In genomic region chr2:96954490-96954846, GRCh38 we compare ENCODE assay signal across 10 cellular contexts. TPM values are rescaled to one million over a fixed set of nuclear protein-coding genes. Genes with fewer than 3 reads are reported as not detected.
DNase-seq lines count a peak whose midpoint lies in the region; ATAC-seq, FAIRE-seq and TF ChIP-seq lines count a peak whose summit lies in the region.
"Had no signal": no experiment of that assay in that cellular context is flagged by ENCODE, and none has a peak within 500 bp of the region (broad histone marks: within the 10 kb centered on the region; RNA-seq: fewer than 3 reads in every experiment).

No MANE protein-coding gene starts in this region.

- H3K36me3 ChIP-seq in hepatocyte (replicated peaks; ENCODE audit: insufficient read depth, low read depth) (no peaks in the 10 kb centered on the region), HepG2 (replicated peaks in 1 of 2; ENCODE audit: control insufficient read depth in 1 of 2, insufficient read depth in 2 of 2, low read length in 2 of 2) (no peaks in the 10 kb centered on the region)
- H3K36me3 ChIP-seq: MG63 had no signal

- no peaks in the 10 kb centered on the region for H3K27me3 ChIP-seq in hepatocyte
- H3K27me3 ChIP-seq in HepG2 (ENCODE audit: control insufficient read depth in 1 of 2, insufficient read depth in 2 of 2, low read length in 2 of 2) = peaks cover 7 to 58% of the 10 kb centered on the region in 2 experiments; a peak in 4 of 5 replicates
- H3K27me3 ChIP-seq: MG63 had no signal

- H3K4me3 ChIP-seq in GM12864 (ENCODE audit: low read depth, low read length) (no peak overlapping the region; the same call in 1 of the 2 replicates), hepatocyte (no peak overlapping the region), HepG2 (replicated peaks in 1 of 3; ENCODE audit: insufficient read depth in 1 of 3, low read depth in 2 of 3, low read length in 3 of 3) (no peak overlapping the region)
- H3K4me3 ChIP-seq: MG63 had no signal

- H3K79me2 ChIP-seq in hepatocyte (no peaks in the 10 kb centered on the region), HepG2 (ENCODE audit: insufficient read depth, low read length) (no peaks in the 10 kb centered on the region)

- no peak for TF ChIP-seq RAD21 in HepG2 (CRISPR knock-in tag; IDR thresholded peaks at IDR 0.05)

- TF ChIP-seq EP300 in HepG2 (IDR thresholded peaks at IDR 0.05; ENCODE audit: low read depth in 2 of 2, low read length in 2 of 2) (no peak), HepG2 (CRISPR knock-in tag; IDR thresholded peaks at IDR 0.05; ENCODE audit: borderline replicate concordance) (no peak)

- H3K4me2 ChIP-seq in hepatocyte = no peak overlapping the region
- H3K4me2 ChIP-seq in HepG2 (ENCODE audit: low read depth, low read length) = no peak overlapping the region

- POLR2A ChIA-PET in HepG2 (lab: Yijun Ruan, JAX) = interaction anchor here (1.2 to 1.7 kb wide), 2 partner anchors 97 to 138 kb away, joined by 3 to 5 read pairs; partner anchors contain the start of genes ANKRD39 and CNNM3

- H3K9ac ChIP-seq in HepG2 (ENCODE audit: insufficient read depth, low read depth, low read length) = no peak overlapping the region

- H3K9me2 ChIP-seq in hepatocyte (replicated peaks; ENCODE audit: insufficient read depth) = no peaks in the 10 kb centered on the region

- CTCF ChIA-PET in HepG2 (lab: Yijun Ruan, JAX; ENCODE audit: low intra/inter-chr PET ratio, low total read pairs) = no interaction called here

- WGBS in hepatocyte (ENCODE audit: low lambda C conversion rate, missing lambda C conversion rate) = 57% methylated on average over 4 of the region's 4 CpGs
- 50% methylated on average over 4 of the region's 4 CpGs for WGBS in HepG2 (ENCODE audit: low lambda C conversion rate)

- no peak for FAIRE-seq in HepG2 (lab: Jason Lieb, UNC)

- no peak for TF ChIP-seq POLR2A in HepG2 (IDR thresholded peaks at IDR 0.05; ENCODE audit: insufficient read depth in 1 of 2, low read depth in 2 of 2, low read length in 2 of 2)

- H4K20me1 ChIP-seq in hepatocyte (ENCODE audit: insufficient read depth, poor library complexity, severe bottlenecking) = no peaks in the 10 kb centered on the region
- no peaks in the 10 kb centered on the region for H4K20me1 ChIP-seq in HepG2 (ENCODE audit: insufficient read depth, low read length)

- no TSS peak for BruUV-seq in HepG2 (replicated peaks; lab: Mats Ljungman, UMichigan)

- H3K9me3 ChIP-seq in hepatocyte (ENCODE audit: low read depth) (no peaks in the 10 kb centered on the region), HepG2 (ENCODE audit: low read length) (no peaks in the 10 kb centered on the region)
- H3K9me3 ChIP-seq: MG63 had no signal

- ATAC-seq in GM19351 (IDR thresholded peaks at IDR 0.05; ENCODE audit: unreplicated experiment) = peak; percentile 62
- no peak for ATAC-seq in HepG2

- in situ Hi-C loops in HepG2 (cut with HindIII; ENCODE audit: extremely low pct_ligation_motif_present, low pct_unique_long_range_greater_than_20kb) = loop anchor here (5.0 kb wide), 1 partner anchor 97 kb away; the partner anchor contains the start of gene ANKRD39

- TF ChIP-seq CTCF in GM12864 (IDR thresholded peaks at IDR 0.05; ENCODE audit: low read depth, low read length, missing control alignments) = no peak
- no peak for TF ChIP-seq CTCF in hepatocyte (IDR thresholded peaks at IDR 0.05; ENCODE audit: poor library complexity)
- TF ChIP-seq CTCF in HepG2 (CRISPR knock-in tag; IDR thresholded peaks at IDR 0.05) = no peak

- peak; percentile 34 for DNase-seq in GM12864 (ENCODE audit: low read depth)
- DNase-seq in NCI-H2196 treated with DMSO at 0.1 percent for 48 hours (lab: John Stamatoyannopoulos, UW; ENCODE audit: unreplicated experiment) = peak; percentile 33
- peak; percentile 76 to 79 for DNase-seq in lung microvascular endothelial cell (ENCODE audit: low read depth in 2 of 2)
- no peak for DNase-seq in D341Med (ENCODE audit: low spot score)
- DNase-seq in hepatocyte (ENCODE audit: low spot score) = no peak
- DNase-seq in stimulated activated CD4-positive, alpha-beta T cell treated with anti-CD3 and anti-CD28 coated beads, Interleukin-4, amount 100 ng/mL, for 24 hours = no peak
- DNase-seq in HepG2 (ENCODE audit: low spot score) = no peak
- DNase-seq: MG63; stimulated activated CD4-positive, alpha-beta T cell treated with anti-CD3 and anti-CD28 coated beads, Interleukin-4, amount 100 ng/mL, for 4 hours had no signal

- intact Hi-C loops in HepG2 (cut with micrococcal nuclease; ENCODE audit: unreplicated experiment) = loop anchor here (5.0 kb wide), 1 partner anchor 352 kb away; no protein-coding TSS in a partner anchor

- H2AFZ ChIP-seq in hepatocyte (no peak overlapping the region), HepG2 (ENCODE audit: low read length) (no peak overlapping the region)

- no peak overlapping the region for H3K27ac ChIP-seq in hepatocyte
- no peak overlapping the region for H3K27ac ChIP-seq in HepG2 (ENCODE audit: extremely low read length, insufficient read depth, low read length)

- H3K4me1 ChIP-seq in hepatocyte (ENCODE audit: insufficient read depth) (peaks cover 40% of the 10 kb centered on the region), HepG2 (ENCODE audit: insufficient read depth, low read length) (peaks cover 23% of the 10 kb centered on the region)

TF ChIP-seq in HepG2, 621 proteins besides CTCF, POLR2A, EP300 and RAD21:
- TF ChIP-seq ZNF670 (CRISPR knock-in tag; IDR thresholded peaks at IDR 0.05; ENCODE audit: borderline replicate concordance) = no peak

RNA-seq across cellular contexts. Expression of gene FAM178B, which starts 31.9 kb away (rescaled TPM):
- not detected in 2 replicates for total RNA-seq in lung microvascular endothelial cell
- total RNA-seq in hepatocyte = not detected in 2 replicates
- 1.6 and 2.6 TPM in 2 replicates for polyA plus RNA-seq in hepatocyte
- total RNA-seq in HepG2 (2016; rRNA removed; fragmentation: Illumina TruSeq; extraction: Trizol) = not detected in 2 replicates
- total RNA-seq in HepG2 (2016; cell fraction: cytosol; rRNA removed; fragmentation: Illumina TruSeq; extraction: Trizol; ENCODE audit: low read depth) = not detected in 2 replicates
- not detected in 2 replicates for total RNA-seq in HepG2 (2016; cell fraction: insoluble cytoplasmic fraction; rRNA removed; fragmentation: Illumina TruSeq; extraction: Trizol)
- total RNA-seq in HepG2 (2016; cell fraction: membrane; rRNA removed; fragmentation: Illumina TruSeq; extraction: Trizol) = not detected in 2 replicates
- not detected in 2 replicates for total RNA-seq in HepG2 (2016; cell fraction: nucleus; rRNA removed; fragmentation: Illumina TruSeq; extraction: Trizol)
- polyA plus RNA-seq in HepG2 (2011; rRNA removed) = not detected in 2 replicates
- not detected in 2 replicates for polyA plus RNA-seq in HepG2 (2011; cell fraction: cytosol; rRNA removed)
- polyA plus RNA-seq in HepG2 (2011; cell fraction: nucleus; rRNA removed) = not detected in 2 replicates
- not detected in 2 replicates for polyA plus RNA-seq in HepG2 (2012)
- not detected in 2 replicates for polyA plus RNA-seq in HepG2 (2016; cell fraction: cytosol; fragmentation: Illumina TruSeq; extraction: Trizol; ENCODE audit: low read depth)
- polyA plus RNA-seq in HepG2 (2016; cell fraction: insoluble cytoplasmic fraction; fragmentation: Illumina TruSeq; extraction: Trizol; ENCODE audit: low read depth) = not detected in 2 replicates
- not detected in 2 replicates for polyA plus RNA-seq in HepG2 (2016; cell fraction: membrane; fragmentation: Illumina TruSeq; extraction: Trizol; ENCODE audit: low read depth)
- polyA plus RNA-seq in HepG2 (2016; cell fraction: nucleus; fragmentation: Illumina TruSeq; extraction: Trizol; ENCODE audit: insufficient read depth, low read depth) = not detected in 2 replicates
- 1.4 and 2.4 TPM in 2 replicates for polyA minus RNA-seq in HepG2 (2011; rRNA and poly(A)+ RNA removed; ENCODE audit: low replicate concordance)
- not detected in 2 replicates for polyA minus RNA-seq in HepG2 (2011; cell fraction: cytosol; rRNA and poly(A)+ RNA removed)
- polyA minus RNA-seq in HepG2 (2011; cell fraction: nucleus; rRNA and poly(A)+ RNA removed) = not detected in 2 replicates

Comparison
In these comparisons a context has a peak if more than half of its experiments do, and no peak if none do; other contexts are left out.
1. DNase-seq: peak in GM12864 (single experiment), NCI-H2196 treated with DMSO at 0.1 percent for 48 hours (single experiment) and lung microvascular endothelial cell (2 of 2); none in D341Med (single experiment), hepatocyte (single experiment), stimulated activated CD4-positive, alpha-beta T cell treated with anti-CD3 and anti-CD28 coated beads, Interleukin-4, amount 100 ng/mL, for 24 hours (single experiment) and HepG2 (single experiment).